Comparison of ENCODE assay signal across 18 cellular contexts in genomic region chr7:10475940-10476641, GRCh38.
"Had no signal": no experiment of that assay in that cellular context is flagged by ENCODE, and none has a peak within 500 bp of the region (broad histone marks: within the 10 kb centered on the region; RNA-seq: fewer than 3 reads in every experiment).

No MANE protein-coding gene starts in this region.

- FAIRE-seq: colon, keratinocyte had no signal

- ATAC-seq: effector memory CD8-positive, alpha-beta T cell; gastroesophageal sphincter; lower lobe of right lung; natural killer cell treated with Interleukin-12 subunit alpha and Interleukin-12 subunit beta and Interleukin-15 and Interleukin-18, amount 100 ng/mL, for 72 hours; sciatic nerve; stimulated activated memory B cell treated with anti-CD40 and anti-IgM and Interleukin-4, amounts not matched to agents 10 μg/mL and 1 μg/mL and 100 μg/mL, for 72 hours had no signal

- H2AFZ ChIP-seq: parathyroid adenoma had no signal

- H3K36me3 ChIP-seq: esophagus squamous epithelium, gastroesophageal sphincter, left ventricle myocardium inferior, lower lobe of right lung, spleen, tibial nerve had no signal

- H3K9me3 ChIP-seq: esophagus squamous epithelium, gastroesophageal sphincter, left ventricle myocardium inferior, lower lobe of right lung, spleen, tibial nerve had no signal

- H3K27me3 ChIP-seq: esophagus squamous epithelium, gastroesophageal sphincter, spleen, tibial nerve had no signal

- H3K79me2 ChIP-seq: parathyroid adenoma had no signal

- H3K9ac ChIP-seq: parathyroid adenoma had no signal

- DNase-seq: effector memory CD8-positive, alpha-beta T cell; esophagus squamous epithelium; foreskin fibroblast; glutamatergic neuron; left ventricle myocardium inferior; stimulated activated CD4-positive, alpha-beta T cell treated with anti-CD3 and anti-CD28 coated beads, Interleukin-15, amount 100 ng/mL, for 24 hours; stimulated activated CD4-positive, alpha-beta T cell treated with anti-CD3 and anti-CD28 coated beads, Interleukin-1b, Interleukin-23, amount 100 ng/mL, for 48 hours; stimulated activated CD4-positive, alpha-beta T cell treated with anti-CD3 and anti-CD28 coated beads, Interleukin-4, amount 100 ng/mL, for 24 hours had no signal

- H3K4me1 ChIP-seq: esophagus squamous epithelium, gastroesophageal sphincter, left ventricle myocardium inferior, lower lobe of right lung, parathyroid adenoma, spleen, tibial nerve had no signal

- H3K27ac ChIP-seq: esophagus squamous epithelium, gastroesophageal sphincter, left ventricle myocardium inferior, lower lobe of right lung, parathyroid adenoma, spleen, tibial nerve had no signal

- H3K4me3 ChIP-seq: esophagus squamous epithelium, gastroesophageal sphincter, left ventricle myocardium inferior, lower lobe of right lung, spleen, tibial nerve had no signal
